ENCODE assay signal across 13 cellular contexts in genomic region chr3:126858401-126858800, GRCh38.
DNase-seq lines count a peak whose midpoint lies in the region; ATAC-seq and TF ChIP-seq lines count a peak whose summit lies in the region.
"Had no signal": no experiment of that assay in that cellular context is flagged by ENCODE, and none has a peak within 500 bp of the region (broad histone marks: within the 10 kb centered on the region; RNA-seq: fewer than 3 reads in every experiment).

No MANE protein-coding gene starts in this region.

- no peak for TF ChIP-seq EP300 in SK-N-SH (IDR thresholded peaks at IDR 0.05; ENCODE audit: borderline replicate concordance in 1 of 2, low read depth in 1 of 2, low read length in 1 of 2)
- TF ChIP-seq EP300 in sigmoid colon (IDR thresholded peaks at IDR 0.05) = no peak

- H3K4me2 ChIP-seq in SK-N-SH = peak overlapping the region; percentile 8; the same call in 1 of the 2 replicates

- intact Hi-C loops in sigmoid colon (cut with DNase I) = no loop called here

- H3K4me1 Mint-ChIP-seq in HFFc6 (ENCODE audit: low read depth) (peaks cover 27% of the 10 kb centered on the region), chondrocyte (ENCODE audit: low read depth) (peaks cover 13% of the 10 kb centered on the region)
- H3K4me1 Mint-ChIP-seq: IgD-negative memory B cell had no signal

- ATAC-seq in SK-N-SH treated with all-trans-retinoic acid at 6 μM for 48 hours = no peak
- ATAC-seq: HCT116 had no signal

- H3K9me3 ChIP-seq in SK-N-SH (no peaks in the 10 kb centered on the region), sigmoid colon (no peaks in the 10 kb centered on the region)
- H3K9me3 ChIP-seq in effector memory CD4-positive, alpha-beta T cell (ENCODE audit: control insufficient read depth, low read length) = no peaks in the 10 kb centered on the region
- H3K9me3 ChIP-seq: Caco-2 had no signal

- H3K36me3 Mint-ChIP-seq in HFFc6 (ENCODE audit: low read depth) (no peaks in the 10 kb centered on the region), chondrocyte (ENCODE audit: low read depth) (peaks cover 1% of the 10 kb centered on the region)

- H3K9me2 ChIP-seq in SK-N-SH = no peaks in the 10 kb centered on the region

- no peaks in the 10 kb centered on the region for H4K20me1 ChIP-seq in SK-N-SH (ENCODE audit: insufficient read depth)

- H3K4me3 Mint-ChIP-seq in HFFc6 (peak overlapping the region; percentile 12), chondrocyte (ENCODE audit: unreplicated experiment) (no peak overlapping the region)
- H3K4me3 Mint-ChIP-seq: IgD-negative memory B cell had no signal

- POLR2A ChIA-PET in SK-N-SH (lab: Yijun Ruan, JAX) = no interaction called here

- H3K79me2 ChIP-seq in SK-N-SH (ENCODE audit: insufficient read depth) = no peaks in the 10 kb centered on the region

- no peak for TF ChIP-seq CTCF in SK-N-SH (IDR thresholded peaks at IDR 0.05)
- TF ChIP-seq CTCF in HFFc6 (IDR thresholded peaks at IDR 0.05) = no peak
- TF ChIP-seq CTCF in chondrocyte (IDR thresholded peaks at IDR 0.05) = no peak
- TF ChIP-seq CTCF in sigmoid colon (IDR thresholded peaks at IDR 0.05) = no peak

- H3K9me3 Mint-ChIP-seq in HFFc6 (no peaks in the 10 kb centered on the region), chondrocyte (ENCODE audit: low read depth) (no peaks in the 10 kb centered on the region)
- H3K9me3 Mint-ChIP-seq: IgD-negative memory B cell had no signal

- peaks cover 0 to 3% of the 10 kb centered on the region in 2 experiments; a peak in 2 of 4 replicates for H3K4me1 ChIP-seq in SK-N-SH (ENCODE audit: control insufficient read depth in 1 of 2, insufficient read depth in 2 of 2, low read depth in 1 of 2, low read length in 1 of 2)
- no peaks in the 10 kb centered on the region for H3K4me1 ChIP-seq in sigmoid colon
- H3K4me1 ChIP-seq in effector memory CD4-positive, alpha-beta T cell (ENCODE audit: control insufficient read depth, insufficient read depth, low read length, poor library complexity, severe bottlenecking) = no peaks in the 10 kb centered on the region

- no peak overlapping the region for H3K9ac ChIP-seq in SK-N-SH

- no peak overlapping the region for H2AFZ ChIP-seq in SK-N-SH (ENCODE audit: low read depth)

- H3K27me3 Mint-ChIP-seq in HFFc6 (ENCODE audit: insufficient read depth) = no peaks in the 10 kb centered on the region; the same call in none of the 2 replicates
- H3K27me3 Mint-ChIP-seq in chondrocyte (ENCODE audit: low read depth) = no peaks in the 10 kb centered on the region
- H3K27me3 Mint-ChIP-seq: IgD-negative memory B cell had no signal

- H3K4me3 ChIP-seq in SK-N-SH (ENCODE audit: low read depth in 2 of 2, low read length in 1 of 2) = no peak overlapping the region
- no peak overlapping the region for H3K4me3 ChIP-seq in sigmoid colon
- no peak overlapping the region for H3K4me3 ChIP-seq in effector memory CD4-positive, alpha-beta T cell (ENCODE audit: insufficient read depth, low read depth, low read length, poor library complexity, severe bottlenecking)

- DNase-seq in SK-N-SH (no peak), HFFc6 (no peak), chondrocyte (ENCODE audit: low spot score) (no peak), sigmoid colon (peak; percentile 39), SKM-1 treated with dmso at 0.1 percent for 144 hours (lab: John Stamatoyannopoulos, UW; ENCODE audit: unreplicated experiment) (no peak), kidney tubule cell (ENCODE audit: low spot score) (no peak)
- DNase-seq in effector memory CD4-positive, alpha-beta T cell = no peak
- DNase-seq: Caco-2, NCI-H2029, NCI-H524 treated with DMSO at 0.1 percent for 48 hours had no signal

- CTCF ChIA-PET in SK-N-SH (lab: Yijun Ruan, JAX) = no interaction called here

- no peak for TF ChIP-seq POLR2A in sigmoid colon (IDR thresholded peaks at IDR 0.05)

- no peaks in the 10 kb centered on the region for H3K36me3 ChIP-seq in SK-N-SH (replicated peaks in 1 of 2; ENCODE audit: control insufficient read depth in 1 of 2, insufficient read depth in 2 of 2, low read length in 1 of 2)
- H3K36me3 ChIP-seq in sigmoid colon = no peaks in the 10 kb centered on the region
- no peaks in the 10 kb centered on the region for H3K36me3 ChIP-seq in effector memory CD4-positive, alpha-beta T cell (ENCODE audit: control insufficient read depth, insufficient read depth, low read length)

- TF ChIP-seq RAD21 in SK-N-SH (IDR thresholded peaks at IDR 0.05; ENCODE audit: low read length) = no peak

- H3K27me3 ChIP-seq in SK-N-SH (ENCODE audit: insufficient read depth) (no peaks in the 10 kb centered on the region), sigmoid colon (no peaks in the 10 kb centered on the region)
- no peaks in the 10 kb centered on the region for H3K27me3 ChIP-seq in effector memory CD4-positive, alpha-beta T cell (replicated peaks; ENCODE audit: control insufficient read depth, insufficient read depth, low read length, poor library complexity, severe bottlenecking)

- 92% methylated on average over 10 of the region's 11 CpGs for WGBS in SK-N-SH (ENCODE audit: low lambda C conversion rate)
- WGBS in sigmoid colon, 2 donors = 92 to 93% methylated on average over 11 of the region's 11 CpGs

- H3K27ac ChIP-seq in SK-N-SH (ENCODE audit: low read depth in 2 of 2, low read length in 1 of 2) = peak overlapping the region in 1 of 2 experiments; percentile 22; a peak in 2 of 4 replicates
- no peak overlapping the region for H3K27ac ChIP-seq in sigmoid colon
- H3K27ac ChIP-seq in effector memory CD4-positive, alpha-beta T cell (ENCODE audit: insufficient read depth, low read length, poor library complexity, severe bottlenecking) = no peak overlapping the region

- peak overlapping the region; percentile 91 for H3K27ac Mint-ChIP-seq in HFFc6
- H3K27ac Mint-ChIP-seq in chondrocyte (ENCODE audit: unreplicated experiment) = peak overlapping the region; percentile 42

- H3F3A ChIP-seq in SK-N-SH (replicated peaks; ENCODE audit: insufficient read depth) = peaks cover 3% of the 10 kb centered on the region

TF ChIP-seq in SK-N-SH, 30 proteins besides CTCF, POLR2A, EP300 and RAD21:
- TF ChIP-seq RCOR1 (IDR thresholded peaks at IDR 0.05; ENCODE audit: low read length) = no peak
- TF ChIP-seq GABPA (IDR thresholded peaks at IDR 0.05; ENCODE audit: low read depth) = no peak
- no peak for TF ChIP-seq ZBTB33 (IDR thresholded peaks at IDR 0.05; ENCODE audit: borderline replicate concordance, low read depth)
- TF ChIP-seq, protein P1, sequence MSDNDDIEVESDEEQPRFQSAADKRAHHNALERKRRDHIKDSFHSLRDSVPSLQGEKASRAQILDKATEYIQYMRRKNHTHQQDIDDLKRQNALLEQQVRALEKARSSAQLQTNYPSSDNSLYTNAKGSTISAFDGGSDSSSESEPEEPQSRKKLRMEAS (IDR thresholded peaks at IDR 0.05; ENCODE audit: low read depth) = no peak
- TF ChIP-seq TCF12 (IDR thresholded peaks at IDR 0.05) = no peak
- TF ChIP-seq FOSL2 (IDR thresholded peaks at IDR 0.05; ENCODE audit: borderline replicate concordance, low read depth) = no peak

TF ChIP-seq in SK-N-SH treated with all-trans-retinoic acid at 6 μM for 48 hours, 23 proteins besides CTCF, POLR2A, EP300 and RAD21:
- TF ChIP-seq CSDC2 (CRISPR knock-in tag; IDR thresholded peaks at IDR 0.05) (no peak), ZNF70 (CRISPR knock-in tag; IDR thresholded peaks at IDR 0.05) (no peak), ZFP30 (CRISPR knock-in tag; IDR thresholded peaks at IDR 0.05) (no peak), ESRRG (CRISPR knock-in tag; IDR thresholded peaks at IDR 0.05) (no peak), ZNF565 (CRISPR knock-in tag; conservative IDR thresholded peaks at IDR 0.05; ENCODE audit: low read depth) (no peak), ZFP3 (CRISPR knock-in tag; IDR thresholded peaks at IDR 0.05) (no peak), POU6F1 (CRISPR knock-in tag; IDR thresholded peaks at IDR 0.05; ENCODE audit: borderline replicate concordance, low read depth) (no peak), TOX (CRISPR knock-in tag; IDR thresholded peaks at IDR 0.05; ENCODE audit: borderline replicate concordance) (no peak), ISL1 (CRISPR knock-in tag; IDR thresholded peaks at IDR 0.05) (no peak), SNAI2 (CRISPR knock-in tag; IDR thresholded peaks at IDR 0.05) (no peak), ZC3H10 (CRISPR knock-in tag; IDR thresholded peaks at IDR 0.05) (no peak), PPARA (CRISPR knock-in tag; IDR thresholded peaks at IDR 0.05; ENCODE audit: borderline replicate concordance) (no peak)
